Comparison of ENCODE assay signal across 10 cellular contexts in the genomic region with DNA sequence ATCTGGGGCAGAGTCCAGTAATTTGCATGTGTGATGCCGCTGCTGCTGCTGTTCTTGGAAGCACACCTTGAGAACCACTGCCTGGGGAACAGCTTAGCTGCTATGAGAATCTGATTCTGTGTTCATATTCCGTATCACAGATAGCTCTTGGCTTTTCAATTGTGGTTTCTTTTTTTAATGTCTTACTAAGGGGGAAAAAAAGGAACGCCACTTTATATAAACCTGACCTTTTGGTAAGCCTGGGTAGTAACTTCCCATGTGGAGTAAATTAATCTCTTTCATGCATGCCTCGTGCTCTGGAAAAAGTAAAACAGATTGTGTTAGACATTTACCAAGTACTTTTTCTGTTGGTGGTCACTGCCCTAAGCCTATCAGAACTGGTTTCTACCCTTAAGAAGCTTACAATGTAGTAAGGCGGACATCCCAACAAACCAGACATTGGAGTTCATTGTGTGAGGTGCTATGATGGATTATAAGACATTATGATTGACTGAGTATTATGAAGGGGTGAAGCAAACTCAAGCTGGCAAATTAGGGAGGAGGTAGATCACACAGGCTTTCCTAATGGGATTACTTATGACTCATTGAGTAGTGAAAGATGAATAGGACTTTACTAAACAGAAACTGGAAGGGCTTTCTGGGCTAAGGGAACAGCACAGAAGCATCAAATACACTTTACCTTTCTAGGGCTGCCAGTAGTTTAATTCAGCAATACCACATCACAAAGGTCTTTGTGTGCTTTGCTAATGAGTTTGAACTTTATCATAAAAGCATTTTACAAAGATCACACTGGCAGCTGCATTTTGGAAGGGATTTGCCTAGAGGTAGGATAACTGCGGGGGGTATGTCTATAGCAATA.
A peak's percentile ranks its signal among the peaks of the same experiment; 100 is the strongest.
DNase-seq lines count a peak whose midpoint lies in the region; ATAC-seq, FAIRE-seq and TF ChIP-seq lines count a peak whose summit lies in the region.
"Had no signal": no experiment of that assay in that cellular context is flagged by ENCODE, and none has a peak within 500 bp of the region (broad histone marks: within the 10 kb centered on the region; RNA-seq: fewer than 3 reads in every experiment).

No MANE protein-coding gene starts in this region.

- H3K4me2 ChIP-seq in HCT116 (ENCODE audit: low read length) = peak overlapping the region; percentile 40
- no peak overlapping the region for H3K4me2 ChIP-seq in HepG2 (ENCODE audit: low read depth, low read length)

- BruUV-seq in HCT116 (replicated peaks; lab: Mats Ljungman, UMichigan) = no TSS peak
- BruUV-seq in HepG2 (replicated peaks; lab: Mats Ljungman, UMichigan) = no TSS peak

- FAIRE-seq in kidney (lab: Jason Lieb, UNC) (no peak), HepG2 (lab: Jason Lieb, UNC) (no peak)

- H3K4me1 Mint-ChIP-seq in activated T-helper 2 cell treated with anti-CD3 and anti-CD28 coated beads, Interferon-gamma antibody, Interleukin-2, Interleukin-4, amounts not matched to agents 10 μg/mL and 5 μg/mL and 100 μg/mL, durations not matched to agents 14 hours and 24 hours and 36 hours (ENCODE audit: low read depth) = peaks cover 27% of the 10 kb centered on the region

- H3K27me3 ChIP-seq in ACC112 (ENCODE audit: insufficient read depth, low read length) = no peaks in the 10 kb centered on the region
- no peaks in the 10 kb centered on the region for H3K27me3 ChIP-seq in HCT116 (ENCODE audit: insufficient read depth, low read length)
- no peaks in the 10 kb centered on the region for H3K27me3 ChIP-seq in HepG2 (ENCODE audit: control insufficient read depth in 1 of 2, insufficient read depth in 2 of 2, low read length in 2 of 2)
- H3K27me3 ChIP-seq: right atrium auricular region had no signal

- intact Hi-C loops in HCT116 (cut with micrococcal nuclease) = no loop called here
- intact Hi-C loops in activated T-helper 2 cell treated with anti-CD3 and anti-CD28 coated beads, Interferon-gamma antibody, Interleukin-2, Interleukin-4, amounts not matched to agents 10 μg/mL and 5 μg/mL and 100 μg/mL, durations not matched to agents 14 hours and 24 hours and 36 hours (cut with micrococcal nuclease) = no loop called here
- intact Hi-C loops in kidney (cut with DNase I) = no loop called here
- intact Hi-C loops in HepG2 (cut with micrococcal nuclease; ENCODE audit: unreplicated experiment) = no loop called here

- 0 out of 2 replicates have a peak overlapping the region, but pooled peaks have one; percentile 2 for H3K9ac ChIP-seq in HCT116 (ENCODE audit: low read length)
- H3K9ac ChIP-seq in kidney (ENCODE audit: low read length in 2 of 2) = peak overlapping the region in 1 of 2 donors; percentile 14
- H3K9ac ChIP-seq in HepG2 (ENCODE audit: insufficient read depth, low read depth, low read length) = no peak overlapping the region

- H4K20me1 ChIP-seq in HCT116 (ENCODE audit: insufficient read depth) (no peaks in the 10 kb centered on the region), HepG2 (ENCODE audit: insufficient read depth, low read length) (no peaks in the 10 kb centered on the region; the same call in 1 of the 2 replicates)

- no peak for TF ChIP-seq EP300 in HepG2 (IDR thresholded peaks at IDR 0.05; ENCODE audit: low read depth in 2 of 2, low read length in 2 of 2)
- TF ChIP-seq EP300 in HepG2 (CRISPR knock-in tag; IDR thresholded peaks at IDR 0.05; ENCODE audit: borderline replicate concordance) = no peak

- no peaks in the 10 kb centered on the region for H3K27me3 Mint-ChIP-seq in activated T-helper 2 cell treated with anti-CD3 and anti-CD28 coated beads, Interferon-gamma antibody, Interleukin-2, Interleukin-4, amounts not matched to agents 10 μg/mL and 5 μg/mL and 100 μg/mL, durations not matched to agents 14 hours and 24 hours and 36 hours (ENCODE audit: low read depth)

- H3K9me2 ChIP-seq in HCT116 (ENCODE audit: insufficient read depth) = no peaks in the 10 kb centered on the region

- H3K9me3 ChIP-seq in HCT116 (ENCODE audit: control insufficient read depth in 1 of 2, insufficient read depth in 1 of 2, low read depth in 1 of 2, low read length in 2 of 2) = no peaks in the 10 kb centered on the region
- no peaks in the 10 kb centered on the region for H3K9me3 ChIP-seq in kidney (ENCODE audit: control insufficient read depth in 1 of 2, low read length in 2 of 2)
- H3K9me3 ChIP-seq in HepG2 (ENCODE audit: low read length) = no peaks in the 10 kb centered on the region
- H3K9me3 ChIP-seq: right atrium auricular region had no signal

- H2AFZ ChIP-seq in ACC112 (ENCODE audit: low read length, unreplicated experiment) (no peak overlapping the region), HCT116 (ENCODE audit: low read depth, low read length, poor library complexity, severe bottlenecking) (no peak overlapping the region), HepG2 (ENCODE audit: low read length) (no peak overlapping the region)

- TF ChIP-seq CTCF in HCT116 (IDR thresholded peaks at IDR 0.05 in 2 of 3, conservative IDR thresholded peaks at IDR 0.05 in 1 of 3; ENCODE audit: borderline replicate concordance in 1 of 3, insufficient read depth in 1 of 3, low read depth in 2 of 3, low read length in 2 of 3) (no peak), kidney (IDR thresholded peaks at IDR 0.05; ENCODE audit: borderline replicate concordance, extremely low read depth, insufficient read depth) (no peak), HepG2 (CRISPR knock-in tag; IDR thresholded peaks at IDR 0.05) (no peak)

- CTCF ChIA-PET in HCT116 (lab: Charles Lee) (interaction anchor here (1.0 kb wide), 1 partner anchor 223 kb away, joined by 3 read pairs; no protein-coding TSS in a partner anchor), HepG2 (lab: Yijun Ruan, JAX; ENCODE audit: low intra/inter-chr PET ratio, low total read pairs) (no interaction called here)

- TF ChIP-seq POLR2A in HCT116 (IDR thresholded peaks at IDR 0.05; ENCODE audit: borderline replicate concordance, extremely low read depth, insufficient read depth, insufficient read length) (no peak), HepG2 (IDR thresholded peaks at IDR 0.05; ENCODE audit: insufficient read depth in 1 of 2, low read depth in 2 of 2, low read length in 2 of 2) (no peak)

- peak overlapping the region; percentile 52; the same call in 1 of the 2 replicates for H3K4me3 ChIP-seq in ACC112 (ENCODE audit: low read depth, low read length)
- no peak overlapping the region for H3K4me3 ChIP-seq in HCT116 (replicated peaks in 1 of 2; ENCODE audit: low read depth in 1 of 2, low read length in 2 of 2)
- H3K4me3 ChIP-seq in kidney (ENCODE audit: low read length in 2 of 2) = peak overlapping the region in 1 of 2 donors; percentile 2
- H3K4me3 ChIP-seq in HepG2 (replicated peaks in 1 of 3; ENCODE audit: insufficient read depth in 1 of 3, low read depth in 2 of 3, low read length in 3 of 3) = no peak overlapping the region
- H3K4me3 ChIP-seq: coronary artery, right atrium auricular region had no signal

- WGBS in HepG2 (ENCODE audit: low lambda C conversion rate) = 98% methylated on average over 6 of the region's 6 CpGs

- H3K79me2 ChIP-seq in ACC112 (ENCODE audit: control insufficient read depth, insufficient read depth, low read length, unreplicated experiment) = peaks cover 65% of the 10 kb centered on the region
- H3K79me2 ChIP-seq in HCT116 (ENCODE audit: insufficient read depth, low read length) = no peaks in the 10 kb centered on the region
- peaks cover 14% of the 10 kb centered on the region for H3K79me2 ChIP-seq in HepG2 (ENCODE audit: insufficient read depth, low read length)

- H3K27ac Mint-ChIP-seq in activated T-helper 2 cell treated with anti-CD3 and anti-CD28 coated beads, Interferon-gamma antibody, Interleukin-2, Interleukin-4, amounts not matched to agents 10 μg/mL and 5 μg/mL and 100 μg/mL, durations not matched to agents 14 hours and 24 hours and 36 hours = peak overlapping the region; percentile 43

- TF ChIP-seq RAD21 in HCT116 (IDR thresholded peaks at IDR 0.05; ENCODE audit: low read depth) (no peak), HepG2 (CRISPR knock-in tag; IDR thresholded peaks at IDR 0.05) (no peak)

- H3K4me1 ChIP-seq in ACC112 (ENCODE audit: control insufficient read depth, insufficient read depth, low read length, unreplicated experiment) (peaks cover 57% of the 10 kb centered on the region), HCT116 (ENCODE audit: control insufficient read depth in 1 of 2, insufficient read depth in 2 of 2, low read length in 2 of 2) (peaks cover 9 to 32% of the 10 kb centered on the region in 2 experiments), kidney (ENCODE audit: control insufficient read depth in 1 of 2, insufficient read depth in 1 of 2, low read depth in 1 of 2, low read length in 2 of 2) (peaks cover 21 to 34% of the 10 kb centered on the region in 2 donors), HepG2 (ENCODE audit: insufficient read depth, low read length) (0 out of 2 replicates have a peak, but pooled peaks cover 13% of the 10 kb centered on the region)

- H3K36me3 ChIP-seq in ACC112 (ENCODE audit: insufficient read depth, low read length) (0 out of 2 replicates have a peak, but pooled peaks cover 4% of the 10 kb centered on the region), HCT116 (ENCODE audit: control insufficient read depth in 1 of 2, insufficient read depth in 2 of 2, low read length in 2 of 2) (no peaks in the 10 kb centered on the region), kidney (ENCODE audit: control insufficient read depth in 1 of 2, insufficient read depth in 2 of 2, low read length in 2 of 2) (no peaks in the 10 kb centered on the region), HepG2 (replicated peaks in 1 of 2; ENCODE audit: control insufficient read depth in 1 of 2, insufficient read depth in 2 of 2, low read length in 2 of 2) (peaks cover 4 to 8% of the 10 kb centered on the region in 2 experiments; a peak in 2 of 5 replicates)
- H3K36me3 ChIP-seq: right atrium auricular region had no signal

- ATAC-seq in HCT116 (0 out of 2 replicates have a peak, but pooled peaks have one; percentile 18), HG03196 (IDR thresholded peaks at IDR 0.05; ENCODE audit: unreplicated experiment) (no peak), HepG2 (no peak)

- POLR2A ChIA-PET in HCT116 (lab: Charles Lee) = no interaction called here
- POLR2A ChIA-PET in HepG2 (lab: Yijun Ruan, JAX) = no interaction called here

- H3K4me3 Mint-ChIP-seq in activated T-helper 2 cell treated with anti-CD3 and anti-CD28 coated beads, Interferon-gamma antibody, Interleukin-2, Interleukin-4, amounts not matched to agents 10 μg/mL and 5 μg/mL and 100 μg/mL, durations not matched to agents 14 hours and 24 hours and 36 hours (ENCODE audit: low read depth) = no peak overlapping the region

- H3K9me3 Mint-ChIP-seq in activated T-helper 2 cell treated with anti-CD3 and anti-CD28 coated beads, Interferon-gamma antibody, Interleukin-2, Interleukin-4, amounts not matched to agents 10 μg/mL and 5 μg/mL and 100 μg/mL, durations not matched to agents 14 hours and 24 hours and 36 hours = no peaks in the 10 kb centered on the region

- H3K27ac ChIP-seq in ACC112 (ENCODE audit: low read depth, low read length) = peak overlapping the region; percentile 97
- no peak overlapping the region for H3K27ac ChIP-seq in HCT116 (ENCODE audit: low read depth, low read length)
- peak overlapping the region; percentile 73 to 75 for H3K27ac ChIP-seq in kidney (ENCODE audit: low read depth in 2 of 2, low read length in 2 of 2)
- H3K27ac ChIP-seq in HepG2 (ENCODE audit: extremely low read length, insufficient read depth, low read length) = no peak overlapping the region
- H3K27ac ChIP-seq: coronary artery, right atrium auricular region had no signal

- DNase-seq in HCT116 (ENCODE audit: low read depth, low spot score) (no peak), kidney (no peak), ecto neural progenitor cell (ENCODE audit: low spot score) (no peak), OCI-M2 (lab: John Stamatoyannopoulos, UW; ENCODE audit: unreplicated experiment) (no peak), HepG2 (ENCODE audit: low spot score) (no peak)
- DNase-seq in activated T-helper 2 cell treated with anti-CD3 and anti-CD28 coated beads, Interferon-gamma antibody, Interleukin-2, Interleukin-4, amounts not matched to agents 10 μg/mL and 5 μg/mL and 100 μg/mL, durations not matched to agents 14 hours and 24 hours and 36 hours (ENCODE audit: low spot score) = no peak

- RAD21 ChIA-PET in HCT116 (lab: Charles Lee; ENCODE audit: low non-redundant PET in 1 of 2, low total read pairs in 2 of 2, uncharacterized antibody in 2 of 2, unreplicated experiment in 2 of 2) = no interaction called here

- peaks cover 7% of the 10 kb centered on the region for H3K36me3 Mint-ChIP-seq in activated T-helper 2 cell treated with anti-CD3 and anti-CD28 coated beads, Interferon-gamma antibody, Interleukin-2, Interleukin-4, amounts not matched to agents 10 μg/mL and 5 μg/mL and 100 μg/mL, durations not matched to agents 14 hours and 24 hours and 36 hours (ENCODE audit: low read depth)

- in situ Hi-C loops in HepG2 (cut with HindIII; ENCODE audit: extremely low pct_ligation_motif_present, low pct_unique_long_range_greater_than_20kb) = no loop called here

Comparison
In these comparisons a context has a peak if more than half of its experiments do, and no peak if none do; other contexts are left out.
1. H3K27ac ChIP-seq: peak in ACC112 (single experiment) and kidney (2 of 2); none in HCT116 (single experiment) and HepG2 (single experiment).